ENCODE assay signal across 22 cellular contexts in genomic region chr9:110784309-110784708, GRCh38.
DNase-seq lines count a peak whose midpoint lies in the region; ATAC-seq, FAIRE-seq and TF ChIP-seq lines count a peak whose summit lies in the region.
"Had no signal": no experiment of that assay in that cellular context is flagged by ENCODE, and none has a peak within 500 bp of the region (broad histone marks: within the 10 kb centered on the region; RNA-seq: fewer than 3 reads in every experiment).

No MANE protein-coding gene starts in this region.

- TF ChIP-seq CTCF in HCT116 (IDR thresholded peaks at IDR 0.05 in 2 of 3, conservative IDR thresholded peaks at IDR 0.05 in 1 of 3; ENCODE audit: borderline replicate concordance in 1 of 3, insufficient read depth in 1 of 3, low read depth in 2 of 3, low read length in 2 of 3) (no peak), pancreas (IDR thresholded peaks at IDR 0.05) (no peak), GM10266 (IDR thresholded peaks at IDR 0.05; ENCODE audit: control insufficient read depth, insufficient read depth, low read depth, missing control alignments) (no peak)

- H3K9ac ChIP-seq in HCT116 (ENCODE audit: low read length) = no peak overlapping the region
- H3K9ac ChIP-seq: BLaER1 treated with 17β-estradiol and CSF1 and Interleukin-3, amounts not matched to agents 10 nM and 100 nM had no signal

- H3K4me1 ChIP-seq in HCT116 (ENCODE audit: control insufficient read depth in 1 of 2, insufficient read depth in 2 of 2, low read length in 2 of 2) (no peaks in the 10 kb centered on the region), pancreas (no peaks in the 10 kb centered on the region)
- H3K4me1 ChIP-seq: BLaER1 treated with 17β-estradiol and CSF1 and Interleukin-3, amounts not matched to agents 10 nM and 100 nM; HAP-1 had no signal

- H3K9me2 ChIP-seq in HCT116 (ENCODE audit: insufficient read depth) = no peaks in the 10 kb centered on the region

- H3K9me3 Mint-ChIP-seq in activated T-cell treated with anti-CD3 and anti-CD28 coated beads, Interleukin-2, amount 50 U/mL, for 4 hours = no peaks in the 10 kb centered on the region
- H3K9me3 Mint-ChIP-seq: CD4-positive, alpha-beta T cell had no signal

- H3K36me3 ChIP-seq in HCT116 (ENCODE audit: control insufficient read depth in 1 of 2, insufficient read depth in 2 of 2, low read length in 2 of 2) (no peaks in the 10 kb centered on the region), pancreas (no peaks in the 10 kb centered on the region)
- H3K36me3 ChIP-seq: BE2C; BLaER1 treated with 17β-estradiol and CSF1 and Interleukin-3, amounts not matched to agents 10 nM and 100 nM; HAP-1 had no signal

- H3K36me3 Mint-ChIP-seq in activated T-cell treated with anti-CD3 and anti-CD28 coated beads, Interleukin-2, amount 50 U/mL, for 4 hours (ENCODE audit: insufficient read depth) = no peaks in the 10 kb centered on the region
- H3K36me3 Mint-ChIP-seq: CD14-positive monocyte; CD8-positive, alpha-beta memory T cell had no signal

- no peaks in the 10 kb centered on the region for H3K27me3 Mint-ChIP-seq in activated T-cell treated with anti-CD3 and anti-CD28 coated beads, Interleukin-2, amount 50 U/mL, for 4 hours (ENCODE audit: low read depth)
- H3K27me3 Mint-ChIP-seq: CD4-positive, alpha-beta T cell; CD8-positive, alpha-beta memory T cell had no signal

- H3K4me3 Mint-ChIP-seq in activated T-cell treated with anti-CD3 and anti-CD28 coated beads, Interleukin-2, amount 50 U/mL, for 4 hours = no peak overlapping the region
- H3K4me3 Mint-ChIP-seq: CD14-positive monocyte; CD4-positive, alpha-beta T cell; CD8-positive, alpha-beta memory T cell had no signal

- CTCF ChIA-PET in HCT116 (lab: Charles Lee) = no interaction called here

- POLR2A ChIA-PET in HCT116 (lab: Charles Lee) = no interaction called here

- H3K4me1 Mint-ChIP-seq in activated T-cell treated with anti-CD3 and anti-CD28 coated beads, Interleukin-2, amount 50 U/mL, for 4 hours (ENCODE audit: low read depth) = no peaks in the 10 kb centered on the region
- H3K4me1 Mint-ChIP-seq: CD14-positive monocyte; CD8-positive, alpha-beta memory T cell had no signal

- H4K20me1 ChIP-seq in HCT116 (ENCODE audit: insufficient read depth) = no peaks in the 10 kb centered on the region
- H4K20me1 ChIP-seq: BLaER1 treated with 17β-estradiol and CSF1 and Interleukin-3, amounts not matched to agents 10 nM and 100 nM had no signal

- H3K9me3 ChIP-seq in HCT116 (ENCODE audit: control insufficient read depth in 1 of 2, insufficient read depth in 1 of 2, low read depth in 1 of 2, low read length in 2 of 2) = no peaks in the 10 kb centered on the region
- no peaks in the 10 kb centered on the region for H3K9me3 ChIP-seq in pancreas
- H3K9me3 ChIP-seq: BE2C; BLaER1 treated with 17β-estradiol and CSF1 and Interleukin-3, amounts not matched to agents 10 nM and 100 nM; HAP-1 had no signal

- H3K4me2 ChIP-seq in HCT116 (ENCODE audit: low read length) = no peak overlapping the region
- H3K4me2 ChIP-seq: BLaER1 treated with 17β-estradiol and CSF1 and Interleukin-3, amounts not matched to agents 10 nM and 100 nM had no signal

- H2AFZ ChIP-seq in HCT116 (ENCODE audit: low read depth, low read length, poor library complexity, severe bottlenecking) = peak overlapping the region; percentile 24

- ATAC-seq in HCT116 (no peak), SK-N-SH treated with all-trans-retinoic acid at 6 μM for 48 hours (no peak; the same call in 1 of the 3 replicates), pancreas (no peak)
- ATAC-seq in activated T-cell treated with anti-CD3 and anti-CD28 coated beads, Interleukin-2, amount 50 U/mL, for 4 hours = no peak

- RAD21 ChIA-PET in HCT116 (lab: Charles Lee; ENCODE audit: low non-redundant PET in 1 of 2, low total read pairs in 2 of 2, uncharacterized antibody in 2 of 2, unreplicated experiment in 2 of 2) = no interaction called here

- intact Hi-C loops in HCT116 (cut with micrococcal nuclease) = no loop called here
- intact Hi-C loops in pancreas (cut with DNase I) = no loop called here

- H3K27ac ChIP-seq in HCT116 (ENCODE audit: low read depth, low read length) = no peak overlapping the region
- H3K27ac ChIP-seq in pancreas = no peak overlapping the region
- H3K27ac ChIP-seq: BLaER1 treated with 17β-estradiol and CSF1 and Interleukin-3, amounts not matched to agents 10 nM and 100 nM had no signal

- no peaks in the 10 kb centered on the region for H3K79me2 ChIP-seq in HCT116 (ENCODE audit: insufficient read depth, low read length)

- H3K27me3 ChIP-seq in HCT116 (ENCODE audit: insufficient read depth, low read length) (no peaks in the 10 kb centered on the region), pancreas (no peaks in the 10 kb centered on the region)
- H3K27me3 ChIP-seq: BE2C; BLaER1 treated with 17β-estradiol and CSF1 and Interleukin-3, amounts not matched to agents 10 nM and 100 nM had no signal

- no peak for TF ChIP-seq RAD21 in HCT116 (IDR thresholded peaks at IDR 0.05; ENCODE audit: low read depth)

- H3K4me3 ChIP-seq in HCT116 (replicated peaks in 1 of 2; ENCODE audit: low read depth in 1 of 2, low read length in 2 of 2) (no peak overlapping the region), pancreas (no peak overlapping the region)
- H3K4me3 ChIP-seq: BLaER1 treated with 17β-estradiol and CSF1 and Interleukin-3, amounts not matched to agents 10 nM and 100 nM; HAP-1 had no signal

- no peak for TF ChIP-seq POLR2A in HCT116 (IDR thresholded peaks at IDR 0.05; ENCODE audit: borderline replicate concordance, extremely low read depth, insufficient read depth, insufficient read length)

- BruUV-seq in HCT116 (replicated peaks; lab: Mats Ljungman, UMichigan) = no TSS peak

- no peak for DNase-seq in HCT116 (ENCODE audit: low read depth, low spot score)
- DNase-seq in pancreas = no peak
- no peak for DNase-seq in GM10266 (ENCODE audit: extremely low spot score)
- DNase-seq in activated T-cell treated with anti-CD3 and anti-CD28 coated beads, Interleukin-2, amount 50 U/mL, for 4 hours = no peak
- no peak for DNase-seq in activated T-cell treated with anti-CD3 and anti-CD28 coated beads, Interleukin-2, amount 50 U/mL, for 1 hour
- DNase-seq: ACHN; AML-193; BE2C; CD4-positive, alpha-beta T cell; CD8-positive, alpha-beta memory T cell; DMS 273 treated with DMSO at 0.1 percent for 48 hours; DMS79; EL; GDM1; GOT3 had no signal

- 81 to 86% methylated on average over 1 of the region's 1 CpG for WGBS in pancreas, 2 donors

- peak; percentile 23 for FAIRE-seq in pancreas (lab: Jason Lieb, UNC)
- FAIRE-seq: D721Med, GM12891, GM18507 had no signal

TF ChIP-seq in HCT116, 20 proteins besides CTCF, POLR2A, EP300 and RAD21 (continues in another document):
- TF ChIP-seq MAX (IDR thresholded peaks at IDR 0.05) (no peak), SIN3A (IDR thresholded peaks at IDR 0.05; ENCODE audit: low read depth) (no peak), EGR1 (IDR thresholded peaks at IDR 0.05; ENCODE audit: low read depth) (no peak), ZBTB33 (IDR thresholded peaks at IDR 0.05; ENCODE audit: extremely low read depth, insufficient replicate concordance, low read length) (no peak), ZNF274 (IDR thresholded peaks at IDR 0.05; ENCODE audit: low read depth, low read length) (no peak), ELF1 (IDR thresholded peaks at IDR 0.05; ENCODE audit: borderline replicate concordance, low read depth) (no peak)

TF ChIP-seq in SK-N-SH treated with all-trans-retinoic acid at 6 μM for 48 hours, 23 proteins besides CTCF, POLR2A, EP300 and RAD21:
- no peak for TF ChIP-seq PPARA (CRISPR knock-in tag; IDR thresholded peaks at IDR 0.05; ENCODE audit: borderline replicate concordance)
- peak; percentile 83 for TF ChIP-seq ISL1 (CRISPR knock-in tag; IDR thresholded peaks at IDR 0.05)
